8 cellular contexts compared by ENCODE assay signal in genomic region chr2:58762176-58762781, GRCh38.
A peak's percentile ranks its signal among the peaks of the same experiment; 100 is the strongest.
DNase-seq lines count a peak whose midpoint lies in the region; ATAC-seq lines count a peak whose summit lies in the region.

No MANE protein-coding gene starts in this region.

- peaks cover 6% of the 10 kb centered on the region for H3K4me1 Mint-ChIP-seq in activated naive CD8-positive, alpha-beta T cell treated with anti-CD3 and anti-CD28 coated beads, Interleukin-2, amount 50 U/mL, for 24 hours

- DNase-seq in Caki2 (ENCODE audit: low read depth) (peak; percentile 78), NCI-H2227 (lab: John Stamatoyannopoulos, UW; ENCODE audit: unreplicated experiment) (peak; percentile 57), hypothalamus (lab: John Stamatoyannopoulos, UW) (peak in 34 of 51 donors; percentile 0 to 47 (median 12)), 8988T (no peak)
- DNase-seq in activated naive CD8-positive, alpha-beta T cell treated with anti-CD3 and anti-CD28 coated beads, Interleukin-2, amount 50 U/mL, for 24 hours = peak; percentile 21
- DNase-seq in stimulated activated CD4-positive, alpha-beta T cell treated with anti-CD3 and anti-CD28 coated beads, Interleukin-4, amount 100 ng/mL, for 1 hour = peak; percentile 2

- H3K4me3 Mint-ChIP-seq in activated naive CD8-positive, alpha-beta T cell treated with anti-CD3 and anti-CD28 coated beads, Interleukin-2, amount 50 U/mL, for 24 hours = no peak overlapping the region

- ATAC-seq in GM18861 (IDR thresholded peaks at IDR 0.05; ENCODE audit: unreplicated experiment) = peak; percentile 60
- ATAC-seq in HG03039 (IDR thresholded peaks at IDR 0.05; ENCODE audit: unreplicated experiment) = peak; percentile 82
- ATAC-seq in activated naive CD8-positive, alpha-beta T cell treated with anti-CD3 and anti-CD28 coated beads, Interleukin-2, amount 50 U/mL, for 24 hours = no peak

- no peaks in the 10 kb centered on the region for H3K9me3 Mint-ChIP-seq in activated naive CD8-positive, alpha-beta T cell treated with anti-CD3 and anti-CD28 coated beads, Interleukin-2, amount 50 U/mL, for 24 hours

- H3K36me3 Mint-ChIP-seq in activated naive CD8-positive, alpha-beta T cell treated with anti-CD3 and anti-CD28 coated beads, Interleukin-2, amount 50 U/mL, for 24 hours (ENCODE audit: low read depth) = no peaks in the 10 kb centered on the region

- H3K27ac Mint-ChIP-seq in activated naive CD8-positive, alpha-beta T cell treated with anti-CD3 and anti-CD28 coated beads, Interleukin-2, amount 50 U/mL, for 24 hours = no peak overlapping the region

- H3K27me3 Mint-ChIP-seq in activated naive CD8-positive, alpha-beta T cell treated with anti-CD3 and anti-CD28 coated beads, Interleukin-2, amount 50 U/mL, for 24 hours = peaks cover under 1% of the 10 kb centered on the region

- in situ Hi-C loops in Caki2 (cut with HindIII; ENCODE audit: low pct_unique_long_range_greater_than_20kb, low sequenced_read_pairs) = no loop called here
